ENCODE assay signal across 9 cellular contexts in genomic region chr6:28658475-28659249, GRCh38.
DNase-seq lines count a peak whose midpoint lies in the region; ATAC-seq and TF ChIP-seq lines count a peak whose summit lies in the region.
"Had no signal": no experiment of that assay in that cellular context is flagged by ENCODE, and none has a peak within 500 bp of the region (broad histone marks: within the 10 kb centered on the region; RNA-seq: fewer than 3 reads in every experiment).

No MANE protein-coding gene starts in this region.

- H3K27me3 ChIP-seq in CD8-positive, alpha-beta memory T cell (ENCODE audit: insufficient read depth, low read length, poor library complexity, severe bottlenecking): peaks cover 20% of the 10 kb centered on the region
- H3K27me3 ChIP-seq in lower lobe of right lung (ENCODE audit: low read depth): peaks cover 49% of the 10 kb centered on the region
- peaks cover 10% of the 10 kb centered on the region for H3K27me3 ChIP-seq in adrenal gland

- TF ChIP-seq POLR2A in adrenal gland (IDR thresholded peaks at IDR 0.05): no peak

- no peaks in the 10 kb centered on the region for H3K36me3 ChIP-seq in CD8-positive, alpha-beta memory T cell (ENCODE audit: insufficient read depth, low read length)
- H3K36me3 ChIP-seq in lower lobe of right lung (no peaks in the 10 kb centered on the region), adrenal gland (replicated peaks in 1 of 2) (no peaks in the 10 kb centered on the region)

- H3K4me1 ChIP-seq in CD8-positive, alpha-beta memory T cell (ENCODE audit: insufficient read depth, low read length): peaks cover 12% of the 10 kb centered on the region
- H3K4me1 ChIP-seq in lower lobe of right lung: peaks cover 15% of the 10 kb centered on the region
- H3K4me1 ChIP-seq in adrenal gland (replicated peaks in 1 of 2): peaks cover 7 to 17% of the 10 kb centered on the region in 2 donors
- H3K4me1 ChIP-seq: parathyroid adenoma had no signal

- WGBS in adrenal gland, 4 donors: 1 to 2% (median 1%) methylated on average over 16 of the region's 16 CpGs

- peaks cover 0 to 6% (median 0%) of the 10 kb centered on the region in 5 donors for H3K9me3 Mint-ChIP-seq in CD8-positive, alpha-beta memory T cell
- peaks cover 0 to 9% (median 0%) of the 10 kb centered on the region in 3 donors for H3K9me3 Mint-ChIP-seq in IgD-negative memory B cell
- peaks cover 0 to 20% (median 13%) of the 10 kb centered on the region in 7 donors for H3K9me3 Mint-ChIP-seq in CD14-positive monocyte

- peaks cover 11 to 21% (median 20%) of the 10 kb centered on the region in 3 donors for H3K4me1 Mint-ChIP-seq in CD8-positive, alpha-beta memory T cell
- H3K4me1 Mint-ChIP-seq in IgD-negative memory B cell (peaks cover 19 to 26% (median 21%) of the 10 kb centered on the region in 3 donors), CD14-positive monocyte (peaks cover 18% of the 10 kb centered on the region)

- DNase-seq in CD8-positive, alpha-beta memory T cell: no peak
- DNase-seq in astrocyte of the cerebellum (ENCODE audit: low read depth) (no peak), lower lobe of right lung (no peak), GM10266 (ENCODE audit: extremely low spot score) (no peak), CD14-positive monocyte (ENCODE audit: low spot score) (no peak), adrenal gland (no peak)

- CTCF ChIA-PET in CD8-positive, alpha-beta memory T cell (lab: Charles Lee): no interaction called here

- no peaks in the 10 kb centered on the region for H3K9me3 ChIP-seq in CD8-positive, alpha-beta memory T cell (ENCODE audit: low read length)
- H3K9me3 ChIP-seq in lower lobe of right lung (no peaks in the 10 kb centered on the region), adrenal gland (replicated peaks in 1 of 3) (no peaks in the 10 kb centered on the region)

- peak overlapping the region in 3 of 8 donors; percentile 22 to 62 (median 61) for H3K27ac Mint-ChIP-seq in CD8-positive, alpha-beta memory T cell
- H3K27ac Mint-ChIP-seq in IgD-negative memory B cell: peak overlapping the region; percentile 74 to 87 (median 79)
- H3K27ac Mint-ChIP-seq in CD14-positive monocyte: no peak overlapping the region

- H3K27me3 Mint-ChIP-seq in CD8-positive, alpha-beta memory T cell: peaks cover 46 to 81% of the 10 kb centered on the region in 2 donors
- peaks cover 33% of the 10 kb centered on the region for H3K27me3 Mint-ChIP-seq in IgD-negative memory B cell
- H3K27me3 Mint-ChIP-seq in CD14-positive monocyte (ENCODE audit: low read depth in 3 of 3): peaks cover 52 to 63% (median 60%) of the 10 kb centered on the region in 3 donors

- TF ChIP-seq CTCF in astrocyte of the cerebellum (IDR thresholded peaks at IDR 0.05; ENCODE audit: low read depth, low read length, missing control alignments): no peak
- TF ChIP-seq CTCF in lower lobe of right lung (IDR thresholded peaks at IDR 0.05): no peak
- TF ChIP-seq CTCF in GM10266 (IDR thresholded peaks at IDR 0.05; ENCODE audit: control insufficient read depth, insufficient read depth, low read depth, missing control alignments): no peak
- no peak for TF ChIP-seq CTCF in CD14-positive monocyte (IDR thresholded peaks at IDR 0.05)
- no peak for TF ChIP-seq CTCF in adrenal gland (IDR thresholded peaks at IDR 0.05)

- no peak overlapping the region for H3K4me3 ChIP-seq in CD8-positive, alpha-beta memory T cell (ENCODE audit: low read length)
- H3K4me3 ChIP-seq in astrocyte of the cerebellum (ENCODE audit: low read depth, low read length) (peak overlapping the region; percentile 56), lower lobe of right lung (peak overlapping the region; percentile 38), adrenal gland (peak overlapping the region in 2 of 4 donors; percentile 1 to 54)

- POLR2A ChIA-PET in CD8-positive, alpha-beta memory T cell (lab: Charles Lee): interaction anchor here (0.7 kb wide), 1 partner anchor 291 kb away, joined by 4 read pairs; no protein-coding TSS in a partner anchor

- H3K36me3 Mint-ChIP-seq in CD8-positive, alpha-beta memory T cell: peaks cover 0 to 4% (median 0%) of the 10 kb centered on the region in 3 donors
- H3K36me3 Mint-ChIP-seq in IgD-negative memory B cell: no peaks in the 10 kb centered on the region
- H3K36me3 Mint-ChIP-seq in CD14-positive monocyte: peaks cover 0 to 3% of the 10 kb centered on the region in 2 donors

- no peak overlapping the region for H3K27ac ChIP-seq in CD8-positive, alpha-beta memory T cell (ENCODE audit: low read depth, low read length)
- no peak overlapping the region for H3K27ac ChIP-seq in lower lobe of right lung
- no peak overlapping the region for H3K27ac ChIP-seq in adrenal gland
- H3K27ac ChIP-seq: parathyroid adenoma had no signal

- in situ Hi-C loops in astrocyte of the cerebellum (cut with HindIII; ENCODE audit: low sequenced_read_pairs): no loop called here

- intact Hi-C loops in lower lobe of right lung (cut with DNase I): no loop called here
- intact Hi-C loops in CD14-positive monocyte (cut with micrococcal nuclease): no loop called here
- intact Hi-C loops in adrenal gland (cut with DNase I): no loop called here

- H3K4me3 Mint-ChIP-seq in CD8-positive, alpha-beta memory T cell: peak overlapping the region in 5 of 7 donors; percentile 27 to 75 (median 74)
- H3K4me3 Mint-ChIP-seq in IgD-negative memory B cell: peak overlapping the region; percentile 73 to 90 (median 86)
- H3K4me3 Mint-ChIP-seq in CD14-positive monocyte: peak overlapping the region in 1 of 2 donors; percentile 81

- ATAC-seq in lower lobe of right lung: no peak
- no peak for ATAC-seq in GM21360 (IDR thresholded peaks at IDR 0.05; ENCODE audit: unreplicated experiment)

Comparison
In these comparisons a context has a peak if more than half of its experiments do, and no peak if none do; other contexts are left out.
1. H3K27ac Mint-ChIP-seq: peak in IgD-negative memory B cell (3 of 3); none in CD14-positive monocyte (0 of 7).